ENCODE assay signal across 26 cellular contexts in genomic region chr18:24071779-24072178, GRCh38.
"Had no signal": no experiment of that assay in that cellular context is flagged by ENCODE, and none has a peak within 500 bp of the region (broad histone marks: within the 10 kb centered on the region; RNA-seq: fewer than 3 reads in every experiment).

No MANE protein-coding gene starts in this region.

- H3K27me3 ChIP-seq: brain microvascular endothelial cell, dorsolateral prefrontal cortex, gastrocnemius medialis, spleen, testis, transverse colon had no signal

- H3K9me3 ChIP-seq: gastrocnemius medialis, spleen, testis, transverse colon had no signal

- H3K4me3 Mint-ChIP-seq: activated CD4-positive, alpha-beta memory T cell treated with anti-CD3 and anti-CD28 coated beads for 36 hours; activated naive CD4-positive, alpha-beta T cell treated with anti-CD3 and anti-CD28 coated beads, Interleukin-2, amount 10 ng/mL, durations not matched to agents 7 days and 5 days; activated T-helper 1 cell treated with anti-CD3 and anti-CD28 coated beads, Interleukin-12 subunit alpha, Interleukin-12 subunit beta, Interleukin-2, Interleukin-4 antibody, amounts not matched to agents 30 ng/mL and 10 ng/mL and 1 ng/mL, durations not matched to agents 14 hours and 24 hours and 36 hours; nephron had no signal

- H3K4me3 ChIP-seq: coronary artery, dorsolateral prefrontal cortex, gastrocnemius medialis, spleen, testis, transverse colon had no signal

- H3K27ac ChIP-seq: brain microvascular endothelial cell, coronary artery, dorsolateral prefrontal cortex, gastrocnemius medialis, spleen, testis, transverse colon, WERI-Rb-1 had no signal

- H3K36me3 ChIP-seq: brain microvascular endothelial cell, gastrocnemius medialis, transverse colon had no signal

- H3K27me3 Mint-ChIP-seq: activated CD4-positive, alpha-beta memory T cell treated with anti-CD3 and anti-CD28 coated beads for 36 hours; activated naive CD4-positive, alpha-beta T cell treated with anti-CD3 and anti-CD28 coated beads, Interleukin-2, amount 10 ng/mL, durations not matched to agents 7 days and 5 days had no signal

- ATAC-seq: activated CD4-positive, CD25-positive, alpha-beta regulatory T cell treated with anti-CD3 and anti-CD28 coated beads, Interleukin-2, amount 50 U/mL, for 24 hours; gastrocnemius medialis; left cardiac atrium; right cardiac atrium; stimulated activated naive CD8-positive, alpha-beta T cell treated with anti-CD3 and anti-CD28 coated beads, Interleukin-15, Interleukin-2, amounts not matched to agents 100 U/mL and 50 U/mL, for 24 hours had no signal

- H3K27ac Mint-ChIP-seq: activated CD4-positive, alpha-beta memory T cell treated with anti-CD3 and anti-CD28 coated beads for 36 hours; activated naive CD4-positive, alpha-beta T cell treated with anti-CD3 and anti-CD28 coated beads, Interleukin-2, amount 10 ng/mL, durations not matched to agents 7 days and 5 days; activated T-helper 1 cell treated with anti-CD3 and anti-CD28 coated beads, Interleukin-12 subunit alpha, Interleukin-12 subunit beta, Interleukin-2, Interleukin-4 antibody, amounts not matched to agents 30 ng/mL and 10 ng/mL and 1 ng/mL, durations not matched to agents 14 hours and 24 hours and 36 hours; nephron had no signal

- DNase-seq: activated CD4-positive, alpha-beta memory T cell treated with anti-CD3 and anti-CD28 coated beads for 36 hours; activated CD4-positive, alpha-beta T cell treated with anti-CD3 and anti-CD28 coated beads for 48 hours; activated CD8-positive, alpha-beta memory T cell treated with anti-CD3 and anti-CD28 coated beads, Interleukin-2, amount 50 U/mL, for 4 hours; activated effector memory CD4-positive, alpha-beta T cell treated with anti-CD3 and anti-CD28 coated beads, Interleukin-2, amount 50 U/mL, for 16 hours; activated naive CD4-positive, alpha-beta T cell treated with anti-CD3 and anti-CD28 coated beads, Interleukin-2, amount 10 ng/mL, durations not matched to agents 7 days and 5 days; activated T-cell treated with anti-CD3 and anti-CD28 coated beads, Interleukin-2, amount 50 U/mL, for 1 hour; amniotic stem cell; brain microvascular endothelial cell; dorsolateral prefrontal cortex; effector memory CD4-positive, alpha-beta T cell; gastrocnemius medialis; glutamatergic neuron; left cardiac atrium; mammary epithelial cell; posterior cingulate gyrus; right cardiac atrium; spleen; stimulated activated CD4-positive, alpha-beta T cell treated with anti-CD3 and anti-CD28 coated beads, Interleukin-4, amount 100 ng/mL, for 1 hour; stimulated activated naive CD8-positive, alpha-beta T cell treated with anti-CD3 and anti-CD28 coated beads, Interleukin-15, Interleukin-2, amounts not matched to agents 100 U/mL and 50 U/mL, for 24 hours; testis; transverse colon; WERI-Rb-1 had no signal
